ENCODE assay signal across 8 cellular contexts in genomic region chr9:83707518-83707767, GRCh38. TPM values are rescaled to one million over a fixed set of nuclear protein-coding genes. Genes with fewer than 3 reads are reported as not detected.
DNase-seq lines count a peak whose midpoint lies in the region; ATAC-seq and TF ChIP-seq lines count a peak whose summit lies in the region.

No MANE protein-coding gene starts in this region.

- DNase-seq in DND-41 (no peak), HL-60 (ENCODE audit: low read depth in 1 of 2, low spot score in 1 of 2) (no peak), erythroblast (lab: John Stamatoyannopoulos, UW) (peak; percentile 90 to 94), neuronal stem cell (ENCODE audit: low spot score) (no peak), OCI-M2 (lab: John Stamatoyannopoulos, UW; ENCODE audit: unreplicated experiment) (no peak), NCI-H69 (lab: John Stamatoyannopoulos, UW) (no peak)
- peak; percentile 66 to 68 for DNase-seq in activated CD4-positive, alpha-beta T cell treated with anti-CD3 and anti-CD28 coated beads, Interleukin-2, amount 50 U/mL, for 4 hours

- peaks cover 46% of the 10 kb centered on the region for H3K4me1 ChIP-seq in DND-41 (ENCODE audit: insufficient read depth, low read length)
- H3K4me1 ChIP-seq in neuronal stem cell (ENCODE audit: control insufficient read depth in 2 of 2, insufficient read depth in 1 of 2, low read depth in 1 of 2, low read length in 2 of 2), result peaks cover 2 to 4% of the 10 kb centered on the region in 2 donors

- H3K4ac ChIP-seq in neuronal stem cell (ENCODE audit: low read length), result peak overlapping the region; percentile 98

- H3K9ac ChIP-seq in DND-41 (ENCODE audit: low read depth, low read length) (peak overlapping the region; percentile 97), neuronal stem cell (ENCODE audit: low read depth, low read length, poor library complexity) (peak overlapping the region; percentile 100)

- H3K9me3 ChIP-seq in DND-41 (ENCODE audit: insufficient read depth, low read length, severe bottlenecking), result no peaks in the 10 kb centered on the region
- peaks cover 0 to 17% of the 10 kb centered on the region in 2 donors for H3K9me3 ChIP-seq in neuronal stem cell (replicated peaks in 1 of 2; ENCODE audit: control insufficient read depth in 2 of 2, insufficient read depth in 1 of 2, low read depth in 1 of 2, low read length in 2 of 2)

- TF ChIP-seq POLR2A in erythroblast (IDR thresholded peaks at IDR 0.05; ENCODE audit: low read length), result no peak

- H3K79me2 ChIP-seq in DND-41 (ENCODE audit: insufficient read depth, low read length), result peaks cover 68% of the 10 kb centered on the region

- TF ChIP-seq CTCF in DND-41 (IDR thresholded peaks at IDR 0.05; ENCODE audit: borderline replicate concordance, extremely low read depth, low read length, poor library complexity, severe bottlenecking) (no peak), HL-60 (IDR thresholded peaks at IDR 0.05; ENCODE audit: insufficient read depth, low read length) (no peak)

- H3K4me3 ChIP-seq in DND-41 (ENCODE audit: low read depth in 1 of 2, low read length in 2 of 2) (peak overlapping the region; percentile 45 to 79), HL-60 (replicated peaks; ENCODE audit: insufficient read depth, low read length) (peak overlapping the region; percentile 91), neuronal stem cell (ENCODE audit: low read length in 2 of 2) (peak overlapping the region; percentile 77 to 99)

- peak overlapping the region; percentile 90 for H2AFZ ChIP-seq in DND-41 (ENCODE audit: low read depth, low read length)
- H2AFZ ChIP-seq in neuronal stem cell (ENCODE audit: low read length), result peak overlapping the region; percentile 99

- H3K14ac ChIP-seq in neuronal stem cell (ENCODE audit: low read length), result peak overlapping the region; percentile 99

- H3K4me2 ChIP-seq in DND-41 (ENCODE audit: insufficient read depth, low read length) (peak overlapping the region; percentile 79), neuronal stem cell (ENCODE audit: insufficient read depth, low read length, poor library complexity, severe bottlenecking) (peak overlapping the region; percentile 49)

- peak; percentile 62 for ATAC-seq in DND-41 (ENCODE audit: insufficient read depth, low read depth)
- peak; percentile 40 for ATAC-seq in GM21381 (IDR thresholded peaks at IDR 0.05; ENCODE audit: unreplicated experiment)

- peak overlapping the region; percentile 99 for H2AK5ac ChIP-seq in neuronal stem cell (ENCODE audit: low read depth, low read length)

- H3K27ac ChIP-seq in DND-41 (ENCODE audit: low read length) (peak overlapping the region; percentile 99), HL-60 (replicated peaks) (peak overlapping the region; percentile 97), neuronal stem cell (replicated peaks; ENCODE audit: low read length) (peak overlapping the region; percentile 95)

- H4K8ac ChIP-seq in neuronal stem cell (ENCODE audit: low read depth, low read length), result peak overlapping the region; percentile 96

- H3K23ac ChIP-seq in neuronal stem cell (ENCODE audit: low read depth, low read length, poor library complexity), result peak overlapping the region; percentile 100

- peak overlapping the region; percentile 98 for H2BK15ac ChIP-seq in neuronal stem cell (ENCODE audit: low read length)

- no CpG with 5 or more reads among the region's 26 CpGs for WGBS in neuronal stem cell (ENCODE audit: extremely low coverage in 2 of 2, insufficient read length in 2 of 2, insufficient replicate concordance in 1 of 2), 2 donors

- H2BK5ac ChIP-seq in neuronal stem cell (ENCODE audit: low read length), result peak overlapping the region; percentile 99

- peaks cover 7% of the 10 kb centered on the region for H3K79me1 ChIP-seq in neuronal stem cell (ENCODE audit: low read depth, low read length)

- peak overlapping the region; percentile 72 for H4K91ac ChIP-seq in neuronal stem cell (ENCODE audit: low read depth, low read length, poor library complexity)

- H3K18ac ChIP-seq in neuronal stem cell (ENCODE audit: low read length), result peak overlapping the region; percentile 99

- H2BK12ac ChIP-seq in neuronal stem cell (ENCODE audit: low read length), result peak overlapping the region; percentile 58

- H3K27me3 ChIP-seq in DND-41 (ENCODE audit: insufficient read depth, low read length, poor library complexity) (no peaks in the 10 kb centered on the region), HL-60 (ENCODE audit: insufficient read depth, poor library complexity, severe bottlenecking) (no peaks in the 10 kb centered on the region), neuronal stem cell (ENCODE audit: control insufficient read depth in 3 of 3, insufficient read depth in 3 of 3, low read depth in 1 of 3, low read length in 3 of 3) (no peaks in the 10 kb centered on the region)

- H2BK120ac ChIP-seq in neuronal stem cell (ENCODE audit: low read depth, low read length), result peak overlapping the region; percentile 72

- peaks cover 39% of the 10 kb centered on the region for H4K20me1 ChIP-seq in DND-41 (ENCODE audit: insufficient read depth, low read length)

- H3K36me3 ChIP-seq in DND-41 (ENCODE audit: insufficient read depth, low read length), result no peaks in the 10 kb centered on the region; the same call in 1 of the 2 replicates
- H3K36me3 ChIP-seq in neuronal stem cell (replicated peaks in 1 of 2; ENCODE audit: control insufficient read depth in 2 of 2, insufficient read depth in 2 of 2, low read length in 2 of 2), result peaks cover 0 to 33% of the 10 kb centered on the region in 2 donors

RNA-seq across cellular contexts. Expression of gene UBQLN1, which starts 0.3 kb away (rescaled TPM):
- 92.3 TPM for polyA plus RNA-seq in neuronal stem cell (2013, experiment 1 of 2)
- polyA plus RNA-seq in neuronal stem cell (2013, experiment 2 of 2), result 95.0 TPM

Comparison
In these comparisons a context has a peak if more than half of its experiments do, and no peak if none do; other contexts are left out.
1. DNase-seq: peak in activated CD4-positive, alpha-beta T cell treated with anti-CD3 and anti-CD28 coated beads, Interleukin-2, amount 50 U/mL, for 4 hours (2 of 2) and erythroblast (2 of 2); none in DND-41 (single experiment), HL-60 (0 of 2), neuronal stem cell (single experiment), OCI-M2 (single experiment) and NCI-H69 (single experiment).
2. Peak in every context shown above with its lines, with median percentiles within 50 percentile points of each other: H3K27ac ChIP-seq and H3K4me3 ChIP-seq.